16 cellular contexts compared by ENCODE assay signal in genomic region chr2:227782804-227783203, GRCh38. TPM values are rescaled to one million over a fixed set of nuclear protein-coding genes. Genes with fewer than 3 reads are reported as not detected.
A peak's percentile ranks its signal among the peaks of the same experiment; 100 is the strongest.
DNase-seq lines count a peak whose midpoint lies in the region; ATAC-seq, FAIRE-seq and TF ChIP-seq lines count a peak whose summit lies in the region.
"Had no signal": no experiment of that assay in that cellular context is flagged by ENCODE, and none has a peak within 500 bp of the region (broad histone marks: within the 10 kb centered on the region; RNA-seq: fewer than 3 reads in every experiment).

No MANE protein-coding gene starts in this region.

- intact Hi-C loops in upper lobe of right lung (cut with DNase I), result no loop called here

- H3K27me3 ChIP-seq in layer of hippocampus (ENCODE audit: control insufficient read depth, insufficient read depth, low read length) (no peaks in the 10 kb centered on the region), upper lobe of right lung (no peaks in the 10 kb centered on the region)

- no peaks in the 10 kb centered on the region for H3K9me3 ChIP-seq in upper lobe of right lung

- H3K27ac ChIP-seq in layer of hippocampus (ENCODE audit: low read depth, low read length) (peak overlapping the region; percentile 5), upper lobe of right lung (no peak overlapping the region)
- H3K27ac ChIP-seq: SK-N-MC had no signal

- H3K4me3 ChIP-seq in upper lobe of right lung, result no peak overlapping the region
- H3K4me3 ChIP-seq: SK-N-MC had no signal

- no peak for DNase-seq in GM12892 (ENCODE audit: insufficient read length)
- DNase-seq in upper lobe of right lung, result no peak
- no peak for DNase-seq in NCI-H1048 (lab: John Stamatoyannopoulos, UW)
- no peak for DNase-seq in GF-D8 (lab: John Stamatoyannopoulos, UW)
- DNase-seq: caudate nucleus; DMS 273 treated with DMSO at 0.1 percent for 48 hours; NCI-H524 treated with DMSO at 0.1 percent for 48 hours; stimulated activated CD4-positive, alpha-beta T cell treated with anti-CD3 and anti-CD28 coated beads, Interleukin-1b, Interleukin-23, amount 100 ng/mL, for 48 hours had no signal

- H3K4me1 ChIP-seq in upper lobe of right lung, result no peaks in the 10 kb centered on the region

- no peak for TF ChIP-seq POLR2A in GM12892 (IDR thresholded peaks at IDR 0.05; ENCODE audit: low read depth, low read length)

- no peak for FAIRE-seq in GM12892 (lab: Jason Lieb, UNC)
- FAIRE-seq: keratinocyte had no signal

- no peaks in the 10 kb centered on the region for H3K36me3 ChIP-seq in upper lobe of right lung

- TF ChIP-seq CTCF in upper lobe of right lung (IDR thresholded peaks at IDR 0.05), result no peak

- ATAC-seq in GM18520 (IDR thresholded peaks at IDR 0.05; ENCODE audit: unreplicated experiment) (peak; percentile 51), GM21360 (IDR thresholded peaks at IDR 0.05; ENCODE audit: unreplicated experiment) (peak; percentile 39), HG03342 (IDR thresholded peaks at IDR 0.05; ENCODE audit: unreplicated experiment) (peak; percentile 27), upper lobe of right lung (no peak)

RNA-seq across cellular contexts. Expression of gene CCL20, which starts 30.8 kb away (rescaled TPM):
- polyA plus RNA-seq in GM12892 (2012; ENCODE audit: missing spikeins), result 6.3 TPM
- total RNA-seq in upper lobe of right lung, result 4.9 TPM
- total RNA-seq: fibroblast of lung, M059J had no signal

RNA-seq across cellular contexts. Expression of gene SCYGR8, which starts 37.1 kb away (rescaled TPM):
- polyA plus RNA-seq in GM12892 (2012; ENCODE audit: missing spikeins), result not detected
- total RNA-seq in upper lobe of right lung, result not detected
- total RNA-seq: fibroblast of lung, M059J had no signal
- polyA plus RNA-seq: fibroblast of lung, keratinocyte had no signal

RNA-seq across cellular contexts. Expression of gene SCYGR7, which starts 54.7 kb away (rescaled TPM):
- not detected for polyA plus RNA-seq in GM12892 (2012; ENCODE audit: missing spikeins)
- not detected for total RNA-seq in upper lobe of right lung
- total RNA-seq: fibroblast of lung, M059J had no signal
- polyA plus RNA-seq: fibroblast of lung, keratinocyte had no signal

RNA-seq across cellular contexts. Expression of gene SCYGR6, which starts 58.2 kb away (rescaled TPM):
- not detected for polyA plus RNA-seq in GM12892 (2012; ENCODE audit: missing spikeins)
- total RNA-seq in upper lobe of right lung, result not detected
- total RNA-seq: fibroblast of lung, M059J had no signal
- polyA plus RNA-seq: fibroblast of lung, keratinocyte had no signal
